Comparison of ENCODE assay signal across 16 cellular contexts in the genomic region with DNA sequence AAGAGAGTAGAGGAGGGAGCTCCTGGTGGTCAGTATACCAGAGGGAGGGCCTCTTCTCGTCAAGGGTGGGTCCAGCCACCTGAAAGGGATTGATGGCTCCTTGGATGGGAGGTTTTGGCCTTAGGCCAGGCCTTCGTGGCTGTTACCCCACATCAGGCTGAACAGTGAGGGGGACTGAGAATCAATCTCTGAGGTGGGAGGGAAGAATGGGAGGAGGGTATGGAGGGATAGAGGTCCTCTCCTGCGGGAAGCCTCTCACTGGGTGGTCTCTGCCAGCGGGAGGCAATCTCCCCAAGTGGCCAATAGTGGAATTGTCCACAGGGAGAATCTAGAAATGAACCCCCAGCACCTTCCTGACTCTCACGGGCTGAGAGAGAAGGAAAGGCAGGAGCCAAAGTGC. TPM values are rescaled to one million over a fixed set of nuclear protein-coding genes. Genes with fewer than 3 reads are reported as not detected.
DNase-seq lines count a peak whose midpoint lies in the region; ATAC-seq, FAIRE-seq and TF ChIP-seq lines count a peak whose summit lies in the region.
"Had no signal": no experiment of that assay in that cellular context is flagged by ENCODE, and none has a peak within 500 bp of the region (broad histone marks: within the 10 kb centered on the region; RNA-seq: fewer than 3 reads in every experiment).

No MANE protein-coding gene starts in this region.

- POLR2A ChIA-PET in MCF 10A (lab: Yijun Ruan, JAX) = interaction anchor here (0.6 kb wide), 1 partner anchor 61 kb away, joined by 3 read pairs; no protein-coding TSS in a partner anchor

- H3K27me3 ChIP-seq in mammary epithelial cell (ENCODE audit: insufficient read depth, low read length) (no peaks in the 10 kb centered on the region), foreskin keratinocyte (no peaks in the 10 kb centered on the region), aorta (ENCODE audit: control insufficient read depth in 1 of 2, insufficient read depth in 2 of 2, low read length in 1 of 2) (no peaks in the 10 kb centered on the region)
- H3K27me3 ChIP-seq: ascending aorta had no signal

- H3K27ac ChIP-seq in mammary epithelial cell (ENCODE audit: insufficient read depth, low read depth, low read length) (no peak overlapping the region), VCaP (no peak overlapping the region), foreskin keratinocyte (no peak overlapping the region), aorta (ENCODE audit: low read depth in 1 of 2, low read length in 2 of 2) (no peak overlapping the region)

- H3K9me3 ChIP-seq in mammary epithelial cell (replicated peaks; ENCODE audit: insufficient read depth, low read length) (no peaks in the 10 kb centered on the region), aorta (ENCODE audit: control insufficient read depth, low read length) (no peaks in the 10 kb centered on the region)
- H3K9me3 ChIP-seq: ascending aorta had no signal

- H3K27me3 Mint-ChIP-seq in MCF 10A (ENCODE audit: insufficient read depth, unreplicated experiment) = no peaks in the 10 kb centered on the region

- H3K9ac ChIP-seq in mammary epithelial cell (ENCODE audit: insufficient read depth, low read length) = no peak overlapping the region

- H3K27ac Mint-ChIP-seq in MCF 10A (ENCODE audit: low read depth, unreplicated experiment) = peak overlapping the region; percentile 86

- H2AFZ ChIP-seq in mammary epithelial cell (ENCODE audit: low read depth, low read length) = no peak overlapping the region

- no peaks in the 10 kb centered on the region for H3K36me3 ChIP-seq in mammary epithelial cell (ENCODE audit: insufficient read depth, low read length)
- H3K36me3 ChIP-seq in aorta (ENCODE audit: control insufficient read depth in 1 of 2, insufficient read depth in 2 of 2, low read length in 1 of 2) = no peaks in the 10 kb centered on the region
- H3K36me3 ChIP-seq: ascending aorta had no signal

- H3K4me3 ChIP-seq in mammary epithelial cell (replicated peaks in 1 of 3; ENCODE audit: insufficient read depth in 1 of 3, low read depth in 2 of 3, low read length in 3 of 3) (no peak overlapping the region), aorta (ENCODE audit: low read length in 2 of 2) (no peak overlapping the region)
- H3K4me3 ChIP-seq: ascending aorta had no signal

- H3K4me2 ChIP-seq in mammary epithelial cell (ENCODE audit: insufficient read depth, low read depth, low read length) = no peak overlapping the region

- H3K4me3 Mint-ChIP-seq in MCF 10A (ENCODE audit: unreplicated experiment) = no peak overlapping the region

- peaks cover 25% of the 10 kb centered on the region for H3K4me1 Mint-ChIP-seq in MCF 10A (ENCODE audit: insufficient read depth, unreplicated experiment)

- H3K79me2 ChIP-seq in mammary epithelial cell (ENCODE audit: insufficient read depth, low read length) = no peaks in the 10 kb centered on the region

- CTCF ChIA-PET in MCF 10A (lab: Yijun Ruan, JAX) = interaction anchor here (1.9 kb wide), 1 partner anchor 68 kb away, joined by 7 read pairs; no protein-coding TSS in a partner anchor
- CTCF ChIA-PET in mammary epithelial cell (lab: Charles Lee; ENCODE audit: low non-redundant PET) = interaction anchor here (0.7 kb wide), 1 partner anchor 67 kb away, joined by 3 read pairs; no protein-coding TSS in a partner anchor

- H3K9me3 Mint-ChIP-seq in MCF 10A (ENCODE audit: unreplicated experiment) = no peaks in the 10 kb centered on the region

- peaks cover 12% of the 10 kb centered on the region for H3K36me3 Mint-ChIP-seq in MCF 10A (ENCODE audit: insufficient read depth, unreplicated experiment)

- TF ChIP-seq CTCF in MCF 10A (IDR thresholded peaks at IDR 0.05; ENCODE audit: unreplicated experiment) (no peak), mammary epithelial cell (conservative IDR thresholded peaks at IDR 0.05 in 1 of 2, IDR thresholded peaks at IDR 0.05 in 1 of 2; ENCODE audit: extremely low read depth in 1 of 2, insufficient read depth in 1 of 2, low read depth in 1 of 2, low read length in 2 of 2) (peak in 1 of 2 donors; percentile 24), VCaP (conservative IDR thresholded peaks at IDR 0.05) (peak; percentile 32; the same call in 1 of the 2 replicates), foreskin keratinocyte (conservative IDR thresholded peaks at IDR 0.05) (peak; percentile 20)

- no peaks in the 10 kb centered on the region for H4K20me1 ChIP-seq in mammary epithelial cell (ENCODE audit: insufficient read depth, low read length)

- no TSS peak for BruUV-seq in MCF 10A (replicated peaks; lab: Mats Ljungman, UMichigan)
- no TSS peak for BruUV-seq in mammary epithelial cell (replicated peaks; lab: Mats Ljungman, UMichigan)

- in situ Hi-C loops in mammary epithelial cell (cut with MboI; ENCODE audit: low sequenced_read_pairs in 2 of 2) = no loop called here

- intact Hi-C loops in MCF 10A (cut with micrococcal nuclease) (no loop called here), mammary epithelial cell (cut with micrococcal nuclease) (no loop called here), aorta (cut with DNase I) (no loop called here)

- dilution Hi-C loops in mammary epithelial cell (cut with HindIII; ENCODE audit: low sequenced_read_pairs) = no loop called here

- no peak for FAIRE-seq in RCC 7860 (lab: Jason Lieb, UNC)

- WGBS in mammary epithelial cell (ENCODE audit: low coverage, missing lambda C conversion rate) = 31% methylated on average over 2 of the region's 5 CpGs
- WGBS in aorta, 2 donors = 36 to 40% methylated on average over 5 of the region's 5 CpGs

- DNase-seq in MCF 10A (ENCODE audit: unreplicated experiment) = no peak
- no peak for DNase-seq in mammary epithelial cell
- no peak for DNase-seq in foreskin keratinocyte
- no peak for DNase-seq in aorta
- no peak for DNase-seq in activated CD4-positive, alpha-beta T cell treated with anti-CD3 and anti-CD28 coated beads, Interleukin-2, amount 50 U/mL, for 48 hours
- DNase-seq in RCC 7860 (ENCODE audit: low spot score) = no peak
- DNase-seq: activated T-cell treated with anti-CD3 and anti-CD28 coated beads for 4 hours; IMR-90; kidney glomerular epithelial cell; NCI-H2107; stimulated activated CD4-positive, alpha-beta T cell treated with anti-CD3 and anti-CD28 coated beads, Interleukin-2, amount 100 ng/mL, for 24 hours; stimulated activated naive CD8-positive, alpha-beta T cell treated with anti-CD3 and anti-CD28 coated beads, Interleukin-15, Interleukin-2, amounts not matched to agents 100 U/mL and 50 U/mL, for 24 hours; T1000 had no signal

- peaks cover 16% of the 10 kb centered on the region for H3K4me1 ChIP-seq in mammary epithelial cell (ENCODE audit: insufficient read depth, low read length)
- peaks cover 6% of the 10 kb centered on the region for H3K4me1 ChIP-seq in foreskin keratinocyte
- no peaks in the 10 kb centered on the region for H3K4me1 ChIP-seq in aorta (ENCODE audit: control insufficient read depth in 1 of 2, insufficient read depth in 2 of 2, low read length in 2 of 2)
- H3K4me1 ChIP-seq: ascending aorta had no signal

- ATAC-seq in foreskin keratinocyte (no peak), aorta (ENCODE audit: low FRiP score) (peak; percentile 20), HG03097 (IDR thresholded peaks at IDR 0.05; ENCODE audit: low FRiP score, unreplicated experiment) (no peak)
- ATAC-seq: stimulated activated naive CD8-positive, alpha-beta T cell treated with anti-CD3 and anti-CD28 coated beads, Interleukin-15, Interleukin-2, amounts not matched to agents 100 U/mL and 50 U/mL, for 24 hours had no signal

RNA-seq across cellular contexts. Expression of a gene that starts 53.5 kb away (rescaled TPM):
- total RNA-seq in MCF 10A (2022) = 0.10 and 0.37 TPM in 2 replicates
- under 1 TPM; under 0.01 to 0.21 TPM for total RNA-seq in mammary epithelial cell
- 0.01 TPM for polyA plus RNA-seq in mammary epithelial cell
- 0.05 TPM for polyA minus RNA-seq in mammary epithelial cell
- total RNA-seq in foreskin keratinocyte = 0.07 TPM in 2 replicates
- 0.02 and 0.03 TPM in 2 replicates for polyA plus RNA-seq in foreskin keratinocyte
- under 1 TPM; 0.42 to 0.75 TPM for total RNA-seq in aorta
- polyA plus RNA-seq in aorta = under 1 TPM in 1 of 2 donors, not detected in 1; 0.08 TPM
